ENCODE assay signal across 19 cellular contexts in genomic region chr11:64369440-64370135, GRCh38.
"Had no signal": no experiment of that assay in that cellular context is flagged by ENCODE, and none has a peak within 500 bp of the region (broad histone marks: within the 10 kb centered on the region; RNA-seq: fewer than 3 reads in every experiment).

No MANE protein-coding gene starts in this region.

- H3K9me3 Mint-ChIP-seq: activated B cell treated with CpG ODN at 0.5 μM for 24 hours; activated CD8-positive, alpha-beta T cell treated with anti-CD3 and anti-CD28 coated beads for 36 hours; activated T-cell treated with anti-CD3 and anti-CD28 coated beads, Interleukin-2, amount 50 U/mL, for 4 hours; naive thymus-derived CD4-positive, alpha-beta T cell; stimulated activated naive CD8-positive, alpha-beta T cell treated with anti-CD3 and anti-CD28 coated beads, Interleukin-15, Interleukin-2, amounts not matched to agents 100 ng/mL and 50 ng/mL, for 24 hours had no signal

- H3K27ac Mint-ChIP-seq: activated B cell treated with CpG ODN at 0.5 μM for 24 hours; activated CD8-positive, alpha-beta T cell treated with anti-CD3 and anti-CD28 coated beads for 36 hours; stimulated activated naive CD8-positive, alpha-beta T cell treated with anti-CD3 and anti-CD28 coated beads, Interleukin-15, Interleukin-2, amounts not matched to agents 100 ng/mL and 50 ng/mL, for 24 hours had no signal

- H3K4me3 Mint-ChIP-seq: activated B cell treated with CpG ODN at 0.5 μM for 24 hours; activated CD8-positive, alpha-beta T cell treated with anti-CD3 and anti-CD28 coated beads for 36 hours; activated T-cell treated with anti-CD3 and anti-CD28 coated beads, Interleukin-2, amount 50 U/mL, for 4 hours; naive thymus-derived CD4-positive, alpha-beta T cell; stimulated activated naive CD8-positive, alpha-beta T cell treated with anti-CD3 and anti-CD28 coated beads, Interleukin-15, Interleukin-2, amounts not matched to agents 100 ng/mL and 50 ng/mL, for 24 hours had no signal

- H2AFZ ChIP-seq: parathyroid adenoma had no signal

- FAIRE-seq: kidney, TTC549 had no signal

- ATAC-seq: activated CD8-positive, alpha-beta T cell treated with anti-CD3 and anti-CD28 coated beads for 36 hours; activated T-cell treated with anti-CD3 and anti-CD28 coated beads, Interleukin-2, amount 50 U/mL, for 4 hours; mucosa of descending colon; naive thymus-derived CD4-positive, alpha-beta T cell had no signal

- H3K9me3 ChIP-seq: colonic mucosa, left ventricle myocardium inferior, mucosa of descending colon, right atrium auricular region, upper lobe of left lung had no signal

- H3K36me3 ChIP-seq: colonic mucosa had no signal

- H3K27ac ChIP-seq: colonic mucosa, left ventricle myocardium inferior, parathyroid adenoma, right atrium auricular region, skin epidermis, upper lobe of left lung had no signal

- H3K27me3 Mint-ChIP-seq: activated B cell treated with CpG ODN at 0.5 μM for 24 hours; activated CD8-positive, alpha-beta T cell treated with anti-CD3 and anti-CD28 coated beads for 36 hours; naive thymus-derived CD4-positive, alpha-beta T cell; stimulated activated naive CD8-positive, alpha-beta T cell treated with anti-CD3 and anti-CD28 coated beads, Interleukin-15, Interleukin-2, amounts not matched to agents 100 ng/mL and 50 ng/mL, for 24 hours had no signal

- H3K9ac ChIP-seq: parathyroid adenoma had no signal

- H3K4me3 ChIP-seq: colonic mucosa, left ventricle myocardium inferior, mucosa of descending colon, right atrium auricular region, skin epidermis, upper lobe of left lung had no signal

- H3K79me2 ChIP-seq: parathyroid adenoma had no signal

- H3K27me3 ChIP-seq: colonic mucosa, right atrium auricular region, upper lobe of left lung had no signal

- DNase-seq: activated B cell treated with CpG ODN at 0.5 μM for 24 hours; activated CD4-positive, alpha-beta T cell treated with anti-CD3 and anti-CD28 coated beads for 48 hours; activated CD8-positive, alpha-beta T cell treated with anti-CD3 and anti-CD28 coated beads for 36 hours; activated effector memory CD4-positive, alpha-beta T cell treated with Interleukin-2 at 50 U/mL for 16 hours; activated naive CD4-positive, alpha-beta T cell treated with anti-CD3 and anti-CD28 coated beads, Interleukin-2, amount 50 U/mL, for 16 hours; activated T-cell treated with anti-CD3 and anti-CD28 coated beads, Interleukin-2, amount 50 U/mL, for 4 hours; colonic mucosa; hippocampal formation; left ventricle myocardium inferior; mucosa of descending colon; naive thymus-derived CD4-positive, alpha-beta T cell; stimulated activated CD4-positive, alpha-beta T cell treated with anti-CD3 and anti-CD28 coated beads, Interleukin-4, amount 100 ng/mL, for 24 hours had no signal

- H3K4me1 ChIP-seq: colonic mucosa, parathyroid adenoma, right atrium auricular region, upper lobe of left lung had no signal
